Comparison of ENCODE assay signal across 1 cellular context in the genomic region with DNA sequence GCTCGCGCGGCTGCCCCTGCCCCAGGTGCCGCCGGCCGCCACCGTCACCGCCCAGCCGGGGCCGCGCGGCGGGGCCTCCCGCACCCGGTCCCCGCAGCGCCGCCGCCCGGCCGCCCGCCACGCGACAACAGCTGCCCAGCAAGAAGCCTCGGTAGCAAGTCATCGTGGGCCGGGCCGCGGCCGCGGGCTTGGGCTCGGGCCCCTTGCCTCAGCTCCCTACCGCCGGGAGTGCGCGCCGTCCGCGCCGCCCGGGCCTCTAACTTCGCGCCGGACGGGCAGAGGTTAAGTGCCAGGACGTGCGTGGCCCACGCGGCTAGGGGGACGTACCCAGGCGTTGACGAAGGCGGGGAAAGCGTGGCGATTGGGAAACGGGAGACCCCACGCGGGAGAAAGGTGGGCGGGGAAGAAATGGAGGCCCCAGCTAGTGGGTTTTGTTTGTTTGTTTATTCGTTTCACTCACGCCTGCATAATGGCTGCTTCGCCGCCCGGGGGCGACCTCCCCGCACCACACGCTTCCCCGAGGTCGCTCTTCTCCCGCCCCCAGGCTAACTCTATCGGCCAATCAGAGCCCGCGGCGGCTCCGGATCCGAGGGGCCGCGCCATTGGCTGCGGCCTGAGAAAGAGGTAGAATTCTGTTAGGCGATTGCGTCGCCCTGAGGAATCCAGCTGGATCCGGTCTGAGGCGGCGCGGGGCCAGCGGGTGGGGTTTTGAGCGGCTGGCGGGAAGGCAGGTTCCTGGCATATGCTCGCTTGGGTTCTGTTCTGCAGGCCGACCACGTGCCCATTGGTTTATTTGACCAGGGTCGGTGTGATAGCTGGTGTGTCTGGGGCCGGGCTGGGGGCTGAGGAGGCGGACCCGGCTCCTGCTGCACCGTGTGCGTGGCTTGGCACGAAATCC.
A peak's percentile ranks its signal among the peaks of the same experiment; 100 is the strongest.
TF ChIP-seq lines count a peak whose summit lies in the region.

A gene with protein sequence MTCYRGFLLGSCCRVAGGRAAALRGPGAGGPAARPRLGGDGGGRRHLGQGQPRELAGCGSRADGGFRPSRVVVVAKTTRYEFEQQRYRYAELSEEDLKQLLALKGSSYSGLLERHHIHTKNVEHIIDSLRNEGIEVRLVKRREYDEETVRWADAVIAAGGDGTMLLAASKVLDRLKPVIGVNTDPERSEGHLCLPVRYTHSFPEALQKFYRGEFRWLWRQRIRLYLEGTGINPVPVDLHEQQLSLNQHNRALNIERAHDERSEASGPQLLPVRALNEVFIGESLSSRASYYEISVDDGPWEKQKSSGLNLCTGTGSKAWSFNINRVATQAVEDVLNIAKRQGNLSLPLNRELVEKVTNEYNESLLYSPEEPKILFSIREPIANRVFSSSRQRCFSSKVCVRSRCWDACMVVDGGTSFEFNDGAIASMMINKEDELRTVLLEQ (minus strand): TSS at position 290 of the 898 bp plus-strand sequence. CDS start 127 bp downstream, at position 163.

TF ChIP-seq in HepG2, 621 proteins besides CTCF, POLR2A, EP300 and RAD21 (continued from another document and continues in another):
- TF ChIP-seq, protein P1, sequence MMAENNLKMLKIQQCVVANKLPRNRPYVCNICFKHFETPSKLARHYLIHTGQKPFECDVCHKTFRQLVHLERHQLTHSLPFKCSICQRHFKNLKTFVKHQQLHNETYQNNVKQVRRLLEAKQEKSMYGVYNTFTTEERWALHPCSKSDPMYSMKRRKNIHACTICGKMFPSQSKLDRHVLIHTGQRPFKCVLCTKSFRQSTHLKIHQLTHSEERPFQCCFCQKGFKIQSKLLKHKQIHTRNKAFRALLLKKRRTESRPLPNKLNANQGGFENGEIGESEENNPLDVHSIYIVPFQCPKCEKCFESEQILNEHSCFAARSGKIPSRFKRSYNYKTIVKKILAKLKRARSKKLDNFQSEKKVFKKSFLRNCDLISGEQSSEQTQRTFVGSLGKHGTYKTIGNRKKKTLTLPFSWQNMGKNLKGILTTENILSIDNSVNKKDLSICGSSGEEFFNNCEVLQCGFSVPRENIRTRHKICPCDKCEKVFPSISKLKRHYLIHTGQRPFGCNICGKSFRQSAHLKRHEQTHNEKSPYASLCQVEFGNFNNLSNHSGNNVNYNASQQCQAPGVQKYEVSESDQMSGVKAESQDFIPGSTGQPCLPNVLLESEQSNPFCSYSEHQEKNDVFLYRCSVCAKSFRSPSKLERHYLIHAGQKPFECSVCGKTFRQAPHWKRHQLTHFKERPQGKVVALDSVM (CRISPR knock-in tag; IDR thresholded peaks at IDR 0.05) = peak; percentile 40; the same call in 1 of the 2 replicates
- TF ChIP-seq, protein P2, sequence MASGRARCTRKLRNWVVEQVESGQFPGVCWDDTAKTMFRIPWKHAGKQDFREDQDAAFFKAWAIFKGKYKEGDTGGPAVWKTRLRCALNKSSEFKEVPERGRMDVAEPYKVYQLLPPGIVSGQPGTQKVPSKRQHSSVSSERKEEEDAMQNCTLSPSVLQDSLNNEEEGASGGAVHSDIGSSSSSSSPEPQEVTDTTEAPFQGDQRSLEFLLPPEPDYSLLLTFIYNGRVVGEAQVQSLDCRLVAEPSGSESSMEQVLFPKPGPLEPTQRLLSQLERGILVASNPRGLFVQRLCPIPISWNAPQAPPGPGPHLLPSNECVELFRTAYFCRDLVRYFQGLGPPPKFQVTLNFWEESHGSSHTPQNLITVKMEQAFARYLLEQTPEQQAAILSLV (CRISPR knock-in tag; IDR thresholded peaks at IDR 0.05; ENCODE audit: borderline replicate concordance) = peak; percentile 52; the same call in 1 of the 2 replicates
- peak; percentile 81 for TF ChIP-seq ZFY (CRISPR knock-in tag; IDR thresholded peaks at IDR 0.05)
- TF ChIP-seq WIZ (CRISPR knock-in tag; IDR thresholded peaks at IDR 0.05) = no peak
- TF ChIP-seq HMGA1 (CRISPR knock-in tag; conservative IDR thresholded peaks at IDR 0.05) = no peak
- TF ChIP-seq, protein P3, sequence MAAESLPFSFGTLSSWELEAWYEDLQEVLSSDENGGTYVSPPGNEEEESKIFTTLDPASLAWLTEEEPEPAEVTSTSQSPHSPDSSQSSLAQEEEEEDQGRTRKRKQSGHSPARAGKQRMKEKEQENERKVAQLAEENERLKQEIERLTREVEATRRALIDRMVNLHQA (CRISPR knock-in tag; IDR thresholded peaks at IDR 0.05) = no peak
- no peak; the same call in 1 of the 2 replicates for TF ChIP-seq RXRA (CRISPR knock-in tag; IDR thresholded peaks at IDR 0.05)
- TF ChIP-seq ZNF713 (CRISPR knock-in tag; IDR thresholded peaks at IDR 0.05) = no peak
- TF ChIP-seq, protein P4, sequence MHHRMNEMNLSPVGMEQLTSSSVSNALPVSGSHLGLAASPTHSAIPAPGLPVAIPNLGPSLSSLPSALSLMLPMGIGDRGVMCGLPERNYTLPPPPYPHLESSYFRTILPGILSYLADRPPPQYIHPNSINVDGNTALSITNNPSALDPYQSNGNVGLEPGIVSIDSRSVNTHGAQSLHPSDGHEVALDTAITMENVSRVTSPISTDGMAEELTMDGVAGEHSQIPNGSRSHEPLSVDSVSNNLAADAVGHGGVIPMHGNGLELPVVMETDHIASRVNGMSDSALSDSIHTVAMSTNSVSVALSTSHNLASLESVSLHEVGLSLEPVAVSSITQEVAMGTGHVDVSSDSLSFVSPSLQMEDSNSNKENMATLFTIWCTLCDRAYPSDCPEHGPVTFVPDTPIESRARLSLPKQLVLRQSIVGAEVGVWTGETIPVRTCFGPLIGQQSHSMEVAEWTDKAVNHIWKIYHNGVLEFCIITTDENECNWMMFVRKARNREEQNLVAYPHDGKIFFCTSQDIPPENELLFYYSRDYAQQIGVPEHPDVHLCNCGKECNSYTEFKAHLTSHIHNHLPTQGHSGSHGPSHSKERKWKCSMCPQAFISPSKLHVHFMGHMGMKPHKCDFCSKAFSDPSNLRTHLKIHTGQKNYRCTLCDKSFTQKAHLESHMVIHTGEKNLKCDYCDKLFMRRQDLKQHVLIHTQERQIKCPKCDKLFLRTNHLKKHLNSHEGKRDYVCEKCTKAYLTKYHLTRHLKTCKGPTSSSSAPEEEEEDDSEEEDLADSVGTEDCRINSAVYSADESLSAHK (CRISPR knock-in tag; IDR thresholded peaks at IDR 0.05; ENCODE audit: borderline replicate concordance) = no peak
- TF ChIP-seq, protein P5, sequence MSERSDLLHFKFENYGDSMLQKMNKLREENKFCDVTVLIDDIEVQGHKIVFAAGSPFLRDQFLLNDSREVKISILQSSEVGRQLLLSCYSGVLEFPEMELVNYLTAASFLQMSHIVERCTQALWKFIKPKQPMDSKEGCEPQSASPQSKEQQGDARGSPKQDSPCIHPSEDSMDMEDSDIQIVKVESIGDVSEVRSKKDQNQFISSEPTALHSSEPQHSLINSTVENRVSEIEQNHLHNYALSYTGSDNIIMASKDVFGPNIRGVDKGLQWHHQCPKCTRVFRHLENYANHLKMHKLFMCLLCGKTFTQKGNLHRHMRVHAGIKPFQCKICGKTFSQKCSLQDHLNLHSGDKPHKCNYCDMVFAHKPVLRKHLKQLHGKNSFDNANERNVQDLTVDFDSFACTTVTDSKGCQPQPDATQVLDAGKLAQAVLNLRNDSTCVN (CRISPR knock-in tag; IDR thresholded peaks at IDR 0.05; ENCODE audit: borderline replicate concordance) = no peak; the same call in 1 of the 2 replicates
- TF ChIP-seq ZNF10 (CRISPR knock-in tag; IDR thresholded peaks at IDR 0.05; ENCODE audit: borderline replicate concordance, low read depth) = no peak
- no peak for TF ChIP-seq ZNF292 (CRISPR knock-in tag; IDR thresholded peaks at IDR 0.05; ENCODE audit: borderline replicate concordance, low read depth)
- no peak for TF ChIP-seq ASH2L (IDR thresholded peaks at IDR 0.05; ENCODE audit: insufficient read length, low read depth, low read length)
- peak; percentile 49; the same call in 1 of the 2 replicates for TF ChIP-seq DPF2 (CRISPR knock-in tag; IDR thresholded peaks at IDR 0.05; ENCODE audit: borderline replicate concordance, low read depth)
- TF ChIP-seq NFE2L1 (CRISPR knock-in tag; IDR thresholded peaks at IDR 0.05; ENCODE audit: borderline replicate concordance) = no peak
- TF ChIP-seq NFYB (CRISPR knock-in tag; IDR thresholded peaks at IDR 0.05) = peak; percentile 89
- TF ChIP-seq, protein P6, sequence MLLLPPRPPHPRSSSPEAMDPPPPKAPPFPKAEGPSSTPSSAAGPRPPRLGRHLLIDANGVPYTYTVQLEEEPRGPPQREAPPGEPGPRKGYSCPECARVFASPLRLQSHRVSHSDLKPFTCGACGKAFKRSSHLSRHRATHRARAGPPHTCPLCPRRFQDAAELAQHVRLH (CRISPR knock-in tag; IDR thresholded peaks at IDR 0.05; ENCODE audit: borderline replicate concordance, low read depth) = 0 out of 2 replicates have a peak, but pooled peaks have one; percentile 12
- TF ChIP-seq SRF (IDR thresholded peaks at IDR 0.05; ENCODE audit: low read depth, low read length) = no peak
- TF ChIP-seq ZNF263 (CRISPR knock-in tag; IDR thresholded peaks at IDR 0.05) = no peak; the same call in 1 of the 2 replicates
- TF ChIP-seq EEA1 (CRISPR knock-in tag; IDR thresholded peaks at IDR 0.05; ENCODE audit: borderline replicate concordance) = no peak
- TF ChIP-seq, protein P7, sequence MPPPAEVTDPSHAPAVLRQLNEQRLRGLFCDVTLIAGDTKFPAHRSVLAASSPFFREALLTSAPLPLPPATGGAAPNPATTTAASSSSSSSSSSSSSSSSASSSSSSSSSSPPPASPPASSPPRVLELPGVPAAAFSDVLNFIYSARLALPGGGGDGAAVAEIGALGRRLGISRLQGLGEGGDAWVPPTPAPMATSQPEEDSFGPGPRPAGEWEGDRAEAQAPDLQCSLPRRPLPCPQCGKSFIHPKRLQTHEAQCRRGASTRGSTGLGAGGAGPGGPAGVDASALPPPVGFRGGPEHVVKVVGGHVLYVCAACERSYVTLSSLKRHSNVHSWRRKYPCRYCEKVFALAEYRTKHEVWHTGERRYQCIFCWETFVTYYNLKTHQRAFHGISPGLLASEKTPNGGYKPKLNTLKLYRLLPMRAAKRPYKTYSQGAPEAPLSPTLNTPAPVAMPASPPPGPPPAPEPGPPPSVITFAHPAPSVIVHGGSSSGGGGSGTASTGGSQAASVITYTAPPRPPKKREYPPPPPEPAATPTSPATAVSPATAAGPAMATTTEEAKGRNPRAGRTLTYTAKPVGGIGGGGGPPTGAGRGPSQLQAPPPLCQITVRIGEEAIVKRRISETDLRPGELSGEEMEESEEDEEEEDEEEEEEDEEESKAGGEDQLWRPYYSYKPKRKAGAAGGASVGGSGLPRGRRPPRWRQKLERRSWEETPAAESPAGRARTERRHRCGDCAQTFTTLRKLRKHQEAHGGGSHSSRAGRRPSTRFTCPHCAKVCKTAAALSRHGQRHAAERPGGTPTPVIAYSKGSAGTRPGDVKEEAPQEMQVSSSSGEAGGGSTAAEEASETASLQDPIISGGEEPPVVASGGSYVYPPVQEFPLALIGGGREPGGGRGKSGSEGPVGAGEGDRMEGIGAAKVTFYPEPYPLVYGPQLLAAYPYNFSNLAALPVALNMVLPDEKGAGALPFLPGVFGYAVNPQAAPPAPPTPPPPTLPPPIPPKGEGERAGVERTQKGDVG (CRISPR knock-in tag; IDR thresholded peaks at IDR 0.05; ENCODE audit: borderline replicate concordance) = no peak; the same call in 1 of the 2 replicates
- TF ChIP-seq, protein P8, sequence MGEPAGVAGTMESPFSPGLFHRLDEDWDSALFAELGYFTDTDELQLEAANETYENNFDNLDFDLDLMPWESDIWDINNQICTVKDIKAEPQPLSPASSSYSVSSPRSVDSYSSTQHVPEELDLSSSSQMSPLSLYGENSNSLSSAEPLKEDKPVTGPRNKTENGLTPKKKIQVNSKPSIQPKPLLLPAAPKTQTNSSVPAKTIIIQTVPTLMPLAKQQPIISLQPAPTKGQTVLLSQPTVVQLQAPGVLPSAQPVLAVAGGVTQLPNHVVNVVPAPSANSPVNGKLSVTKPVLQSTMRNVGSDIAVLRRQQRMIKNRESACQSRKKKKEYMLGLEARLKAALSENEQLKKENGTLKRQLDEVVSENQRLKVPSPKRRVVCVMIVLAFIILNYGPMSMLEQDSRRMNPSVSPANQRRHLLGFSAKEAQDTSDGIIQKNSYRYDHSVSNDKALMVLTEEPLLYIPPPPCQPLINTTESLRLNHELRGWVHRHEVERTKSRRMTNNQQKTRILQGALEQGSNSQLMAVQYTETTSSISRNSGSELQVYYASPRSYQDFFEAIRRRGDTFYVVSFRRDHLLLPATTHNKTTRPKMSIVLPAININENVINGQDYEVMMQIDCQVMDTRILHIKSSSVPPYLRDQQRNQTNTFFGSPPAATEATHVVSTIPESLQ (CRISPR knock-in tag; conservative IDR thresholded peaks at IDR 0.05) = no peak
- peak; percentile 56; the same call in 1 of the 2 replicates for TF ChIP-seq HOXA9 (CRISPR knock-in tag; IDR thresholded peaks at IDR 0.05; ENCODE audit: borderline replicate concordance)
- TF ChIP-seq, protein P9, sequence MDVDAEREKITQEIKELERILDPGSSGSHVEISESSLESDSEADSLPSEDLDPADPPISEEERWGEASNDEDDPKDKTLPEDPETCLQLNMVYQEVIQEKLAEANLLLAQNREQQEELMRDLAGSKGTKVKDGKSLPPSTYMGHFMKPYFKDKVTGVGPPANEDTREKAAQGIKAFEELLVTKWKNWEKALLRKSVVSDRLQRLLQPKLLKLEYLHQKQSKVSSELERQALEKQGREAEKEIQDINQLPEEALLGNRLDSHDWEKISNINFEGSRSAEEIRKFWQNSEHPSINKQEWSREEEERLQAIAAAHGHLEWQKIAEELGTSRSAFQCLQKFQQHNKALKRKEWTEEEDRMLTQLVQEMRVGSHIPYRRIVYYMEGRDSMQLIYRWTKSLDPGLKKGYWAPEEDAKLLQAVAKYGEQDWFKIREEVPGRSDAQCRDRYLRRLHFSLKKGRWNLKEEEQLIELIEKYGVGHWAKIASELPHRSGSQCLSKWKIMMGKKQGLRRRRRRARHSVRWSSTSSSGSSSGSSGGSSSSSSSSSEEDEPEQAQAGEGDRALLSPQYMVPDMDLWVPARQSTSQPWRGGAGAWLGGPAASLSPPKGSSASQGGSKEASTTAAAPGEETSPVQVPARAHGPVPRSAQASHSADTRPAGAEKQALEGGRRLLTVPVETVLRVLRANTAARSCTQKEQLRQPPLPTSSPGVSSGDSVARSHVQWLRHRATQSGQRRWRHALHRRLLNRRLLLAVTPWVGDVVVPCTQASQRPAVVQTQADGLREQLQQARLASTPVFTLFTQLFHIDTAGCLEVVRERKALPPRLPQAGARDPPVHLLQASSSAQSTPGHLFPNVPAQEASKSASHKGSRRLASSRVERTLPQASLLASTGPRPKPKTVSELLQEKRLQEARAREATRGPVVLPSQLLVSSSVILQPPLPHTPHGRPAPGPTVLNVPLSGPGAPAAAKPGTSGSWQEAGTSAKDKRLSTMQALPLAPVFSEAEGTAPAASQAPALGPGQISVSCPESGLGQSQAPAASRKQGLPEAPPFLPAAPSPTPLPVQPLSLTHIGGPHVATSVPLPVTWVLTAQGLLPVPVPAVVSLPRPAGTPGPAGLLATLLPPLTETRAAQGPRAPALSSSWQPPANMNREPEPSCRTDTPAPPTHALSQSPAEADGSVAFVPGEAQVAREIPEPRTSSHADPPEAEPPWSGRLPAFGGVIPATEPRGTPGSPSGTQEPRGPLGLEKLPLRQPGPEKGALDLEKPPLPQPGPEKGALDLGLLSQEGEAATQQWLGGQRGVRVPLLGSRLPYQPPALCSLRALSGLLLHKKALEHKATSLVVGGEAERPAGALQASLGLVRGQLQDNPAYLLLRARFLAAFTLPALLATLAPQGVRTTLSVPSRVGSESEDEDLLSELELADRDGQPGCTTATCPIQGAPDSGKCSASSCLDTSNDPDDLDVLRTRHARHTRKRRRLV (CRISPR knock-in tag; IDR thresholded peaks at IDR 0.05) = peak; percentile 93
- TF ChIP-seq SIX1 (CRISPR knock-in tag; IDR thresholded peaks at IDR 0.05; ENCODE audit: borderline replicate concordance) = no peak
- no peak for TF ChIP-seq ZMYM3 (CRISPR knock-in tag; IDR thresholded peaks at IDR 0.05)
- peak; percentile 79; the same call in 1 of the 2 replicates for TF ChIP-seq PCBP1 (IDR thresholded peaks at IDR 0.05; ENCODE audit: borderline replicate concordance, low read depth, low read length)
- no peak for TF ChIP-seq CENPX (CRISPR knock-in tag; IDR thresholded peaks at IDR 0.05)
- peak; percentile 72; the same call in 1 of the 2 replicates for TF ChIP-seq KDM1A (CRISPR knock-in tag; IDR thresholded peaks at IDR 0.05)
- TF ChIP-seq ZBTB20 (CRISPR knock-in tag; IDR thresholded peaks at IDR 0.05; ENCODE audit: borderline replicate concordance, low read depth) = 0 out of 2 replicates have a peak, but pooled peaks have one; percentile 17
